Comparison of ENCODE assay signal across 26 cellular contexts in genomic region chr2:16478817-16479216, GRCh38.
DNase-seq lines count a peak whose midpoint lies in the region; ATAC-seq, FAIRE-seq and TF ChIP-seq lines count a peak whose summit lies in the region.
"Had no signal": no experiment of that assay in that cellular context is flagged by ENCODE, and none has a peak within 500 bp of the region (broad histone marks: within the 10 kb centered on the region; RNA-seq: fewer than 3 reads in every experiment).

No MANE protein-coding gene starts in this region.

- intact Hi-C loops in left lung (cut with DNase I): no loop called here

- no peak for TF ChIP-seq CTCF in bronchial epithelial cell (IDR thresholded peaks at IDR 0.05; ENCODE audit: insufficient read depth, low read length, severe bottlenecking)
- no peak for TF ChIP-seq CTCF in left lung (IDR thresholded peaks at IDR 0.05)

- H3K36me3 ChIP-seq in bronchial epithelial cell (ENCODE audit: control insufficient read depth, insufficient read depth, low read length) (no peaks in the 10 kb centered on the region), left lung (no peaks in the 10 kb centered on the region)
- H3K36me3 ChIP-seq: tibial artery had no signal

- no peak overlapping the region for H3K27ac ChIP-seq in left lung
- H3K27ac ChIP-seq: skin epidermis, tibial artery had no signal

- ATAC-seq in left lung: peak; percentile 40
- ATAC-seq: effector memory CD8-positive, alpha-beta T cell; esophagus mucosa; left ventricle myocardium superior had no signal

- H3K4me1 ChIP-seq in left lung: no peaks in the 10 kb centered on the region
- H3K4me1 ChIP-seq: tibial artery had no signal

- H3K4me3 ChIP-seq in bronchial epithelial cell (ENCODE audit: low read depth, low read length): no peak overlapping the region
- no peak overlapping the region for H3K4me3 ChIP-seq in left lung
- H3K4me3 ChIP-seq: skin epidermis, tibial artery had no signal

- H3K27me3 ChIP-seq in bronchial epithelial cell (ENCODE audit: control insufficient read depth, insufficient read depth, low read length) (no peaks in the 10 kb centered on the region), left lung (no peaks in the 10 kb centered on the region)

- DNase-seq in NK-92 (lab: John Stamatoyannopoulos, UW; ENCODE audit: unreplicated experiment): peak; percentile 1
- DNase-seq in NK-92 treated with Interleukin-12 subunit alpha and Interleukin-12 subunit beta, amount 100 ng/mL, for 24 hours (lab: John Stamatoyannopoulos, UW): no peak
- DNase-seq in NCI-H226: peak; percentile 63
- peak; percentile 96 for DNase-seq in bronchial epithelial cell (ENCODE audit: low read depth)
- DNase-seq in left lung: no peak
- DNase-seq in middle frontal gyrus (ENCODE audit: extremely low spot score, low spot score): no peak
- DNase-seq in Ammon's horn (ENCODE audit: low spot score): no peak
- DNase-seq in cerebellum (ENCODE audit: low spot score): no peak
- DNase-seq: activated naive CD4-positive, alpha-beta T cell treated with anti-CD3 and anti-CD28 coated beads for 36 hours; activated T-cell treated with anti-CD3 and anti-CD28 coated beads, Interleukin-2, amount 50 U/mL, for 1 hour; CD4-positive, alpha-beta T cell; cortex of kidney; effector memory CD8-positive, alpha-beta T cell; foreskin melanocyte; hippocampal formation; left ventricle myocardium superior; midbrain; natural killer cell; NCI-H1105 treated with DMSO at 0.1 percent for 48 hours; NCI-H2029; NCI-H526 treated with DMSO at 0.1 percent for 48 hours; tibial artery had no signal

- no peaks in the 10 kb centered on the region for H3K9me3 ChIP-seq in left lung
- H3K9me3 ChIP-seq: tibial artery had no signal

- FAIRE-seq in bronchial epithelial cell (lab: Jason Lieb, UNC): no peak
- FAIRE-seq: A204.1, H54 had no signal

Comparison
In these comparisons a context has a peak if more than half of its experiments do, and no peak if none do; other contexts are left out.
1. DNase-seq: peak in NK-92 (single experiment), NCI-H226 (single experiment) and bronchial epithelial cell (single experiment); none in NK-92 treated with Interleukin-12 subunit alpha and Interleukin-12 subunit beta, amount 100 ng/mL, for 24 hours (single experiment), left lung (0 of 2), middle frontal gyrus (single experiment), Ammon's horn (single experiment) and cerebellum (single experiment).